In genomic region chr2:231552752-231553151, GRCh38 we compare ENCODE assay signal across 35 cellular contexts. TPM values are rescaled to one million over a fixed set of nuclear protein-coding genes. Genes with fewer than 3 reads are reported as not detected.
"Had no signal": no experiment of that assay in that cellular context is flagged by ENCODE, and none has a peak within 500 bp of the region (broad histone marks: within the 10 kb centered on the region; RNA-seq: fewer than 3 reads in every experiment).

No MANE protein-coding gene starts in this region.

- H3K4me3 Mint-ChIP-seq: activated CD4-positive, alpha-beta memory T cell treated with anti-CD3 and anti-CD28 coated beads for 36 hours; activated CD4-positive, alpha-beta T cell treated with anti-CD3 and anti-CD28 coated beads for 36 hours; activated CD4-positive, alpha-beta T cell treated with anti-CD3 and anti-CD28 coated beads, Interleukin-2, amount 10 ng/mL, durations not matched to agents 7 days and 5 days; activated naive CD4-positive, alpha-beta T cell treated with anti-CD3 and anti-CD28 coated beads for 36 hours; activated T-cell treated with anti-CD3 and anti-CD28 coated beads, Interleukin-2, amount 50 U/mL, for 4 hours; activated T-helper 1 cell treated with anti-CD3 and anti-CD28 coated beads, Interleukin-12 subunit alpha, Interleukin-12 subunit beta, Interleukin-2, Interleukin-4 antibody, amounts not matched to agents 30 ng/mL and 10 ng/mL and 1 ng/mL, durations not matched to agents 14 hours and 24 hours and 36 hours; brain; T-helper 1 cell treated with Interleukin-12 subunit alpha and Interleukin-12 subunit beta and Interleukin-4 antibody, amounts not matched to agents 30 μg/mL and 1 μg/mL, for 36 hours; T-helper 2 cell treated with Interferon-gamma antibody and Interleukin-4, amounts not matched to agents 5 μg/mL and 100 μg/mL, for 36 hours had no signal

- ATAC-seq: activated CD4-positive, alpha-beta T cell treated with anti-CD3 and anti-CD28 coated beads for 36 hours; activated CD4-positive, CD25-positive, alpha-beta regulatory T cell treated with anti-CD3 and anti-CD28 coated beads, Interleukin-2, amount 50 U/mL, for 24 hours; activated naive CD4-positive, alpha-beta T cell treated with anti-CD3 and anti-CD28 coated beads, Interleukin-2, amount 50 U/mL, for 72 hours; activated T-cell treated with anti-CD3 and anti-CD28 coated beads, Interleukin-2, amount 50 U/mL, for 4 hours; Right ventricle myocardium inferior had no signal

- H3K36me3 ChIP-seq: MG63 had no signal

- H3K4me3 ChIP-seq: MG63, PC-9 had no signal

- H2AFZ ChIP-seq: PC-9 had no signal

- DNase-seq: activated CD4-positive, alpha-beta memory T cell treated with anti-CD3 and anti-CD28 coated beads for 36 hours; activated CD4-positive, alpha-beta T cell treated with anti-CD3 and anti-CD28 coated beads for 36 hours; activated CD4-positive, alpha-beta T cell treated with anti-CD3 and anti-CD28 coated beads, Interleukin-2, amount 10 ng/mL, durations not matched to agents 7 days and 5 days; activated CD8-positive, alpha-beta memory T cell treated with anti-CD3 and anti-CD28 coated beads, Interleukin-2, amount 50 U/mL, for 4 hours; activated gamma-delta T cell treated with Interleukin-2 at 50 U/mL for 16 hours; activated naive CD4-positive, alpha-beta T cell treated with anti-CD3 and anti-CD28 coated beads for 36 hours; activated T-cell treated with anti-CD3 and anti-CD28 coated beads for 4 hours; activated T-cell treated with anti-CD3 and anti-CD28 coated beads, Interleukin-2, amount 50 U/mL, for 4 hours; anterior cingulate cortex; caudate nucleus; Kasumi-1; MG63; NCI-H1092; NCI-H1436 treated with DMSO at 0.1 percent for 48 hours; NCI-H1694 treated with DMSO at 0.1 percent for 48 hours; NCI-H2029; NCI-H345; NCI-H524 treated with DMSO at 0.1 percent for 48 hours; PC-9; SIG-M5 had no signal

- H3K4me2 ChIP-seq: PC-9 had no signal

- H3K27me3 ChIP-seq: MG63 had no signal

- FAIRE-seq: bronchial epithelial cell, colon, RCC 7860, TTC549 had no signal

- H3K27ac ChIP-seq: PC-9, RWPE1 had no signal

- H3K4me1 Mint-ChIP-seq: brain had no signal

- H3K27me3 Mint-ChIP-seq: activated CD4-positive, alpha-beta memory T cell treated with anti-CD3 and anti-CD28 coated beads for 36 hours; brain had no signal

- H3K27ac Mint-ChIP-seq: activated CD4-positive, alpha-beta memory T cell treated with anti-CD3 and anti-CD28 coated beads for 36 hours; activated CD4-positive, alpha-beta T cell treated with anti-CD3 and anti-CD28 coated beads for 36 hours; activated CD4-positive, alpha-beta T cell treated with anti-CD3 and anti-CD28 coated beads, Interleukin-2, amount 10 ng/mL, durations not matched to agents 7 days and 5 days; activated naive CD4-positive, alpha-beta T cell treated with anti-CD3 and anti-CD28 coated beads for 36 hours; activated naive CD4-positive, alpha-beta T cell treated with anti-CD3 and anti-CD28 coated beads, Interleukin-2, amount 50 U/mL, for 72 hours; activated T-helper 1 cell treated with anti-CD3 and anti-CD28 coated beads, Interleukin-12 subunit alpha, Interleukin-12 subunit beta, Interleukin-2, Interleukin-4 antibody, amounts not matched to agents 30 ng/mL and 10 ng/mL and 1 ng/mL, durations not matched to agents 14 hours and 24 hours and 36 hours; brain; T-helper 1 cell treated with Interleukin-12 subunit alpha and Interleukin-12 subunit beta and Interleukin-4 antibody, amounts not matched to agents 30 μg/mL and 1 μg/mL, for 36 hours; T-helper 2 cell treated with Interferon-gamma antibody and Interleukin-4, amounts not matched to agents 5 μg/mL and 100 μg/mL, for 36 hours had no signal

RNA-seq across cellular contexts. Expression of gene NMUR1, which starts 22.5 kb away (rescaled TPM):
- total RNA-seq: activated CD4-positive, alpha-beta T cell treated with anti-CD3 and anti-CD28 coated beads for 36 hours; activated naive CD4-positive, alpha-beta T cell treated with anti-CD3 and anti-CD28 coated beads for 36 hours; activated naive CD4-positive, alpha-beta T cell treated with anti-CD3 and anti-CD28 coated beads, Interleukin-2, amount 50 U/mL, for 72 hours; activated T-helper 1 cell treated with anti-CD3 and anti-CD28 coated beads, Interleukin-12 subunit alpha, Interleukin-12 subunit beta, Interleukin-2, Interleukin-4 antibody, amounts not matched to agents 30 ng/mL and 10 ng/mL and 1 ng/mL, durations not matched to agents 14 hours and 24 hours and 36 hours; bronchial epithelial cell; NCI-H460; PC-9 had no signal

RNA-seq across cellular contexts. Expression of gene TEX44, which starts 39.9 kb away (rescaled TPM):
- total RNA-seq: activated CD4-positive, alpha-beta memory T cell treated with anti-CD3 and anti-CD28 coated beads for 36 hours; activated CD4-positive, alpha-beta T cell treated with anti-CD3 and anti-CD28 coated beads for 36 hours; activated CD4-positive, alpha-beta T cell treated with anti-CD3 and anti-CD28 coated beads, Interleukin-2, amount 10 ng/mL, durations not matched to agents 7 days and 5 days; activated naive CD4-positive, alpha-beta T cell treated with anti-CD3 and anti-CD28 coated beads for 36 hours; activated naive CD4-positive, alpha-beta T cell treated with anti-CD3 and anti-CD28 coated beads, Interleukin-2, amount 50 U/mL, for 72 hours; activated T-cell treated with anti-CD3 and anti-CD28 coated beads, Interleukin-2, amount 50 U/mL, for 4 hours; activated T-helper 1 cell treated with anti-CD3 and anti-CD28 coated beads, Interleukin-12 subunit alpha, Interleukin-12 subunit beta, Interleukin-2, Interleukin-4 antibody, amounts not matched to agents 30 ng/mL and 10 ng/mL and 1 ng/mL, durations not matched to agents 14 hours and 24 hours and 36 hours; bronchial epithelial cell; cerebellum; NCI-H460; PC-9; Right ventricle myocardium inferior; SK-MEL-5 had no signal
